ENCODE assay signal across 1 cellular context in genomic region chr11:86815726-86816125, GRCh38.
TF ChIP-seq lines count a peak whose summit lies in the region.

No MANE protein-coding gene starts in this region.

TF ChIP-seq in endothelial cell of umbilical vein, 7 proteins besides CTCF, POLR2A, EP300 and RAD21:
- TF ChIP-seq POLR2AphosphoS5 (IDR thresholded peaks at IDR 0.05; ENCODE audit: insufficient read depth, low read depth, low read length), result no peak
- no peak for TF ChIP-seq JUN (IDR thresholded peaks at IDR 0.05; ENCODE audit: borderline replicate concordance, insufficient read depth, insufficient read length, low read depth)
- TF ChIP-seq FOS (IDR thresholded peaks at IDR 0.05; ENCODE audit: borderline replicate concordance, insufficient read depth, low read length), result no peak
- TF ChIP-seq EZH2 (IDR thresholded peaks at IDR 0.05; ENCODE audit: borderline replicate concordance, low read depth, low read length, severe bottlenecking), result no peak
- TF ChIP-seq GATA2 (IDR thresholded peaks at IDR 0.05; ENCODE audit: insufficient read depth, insufficient read length, low read depth, low read length), result no peak
